Comparison of ENCODE assay signal across 12 cellular contexts in the genomic region with DNA sequence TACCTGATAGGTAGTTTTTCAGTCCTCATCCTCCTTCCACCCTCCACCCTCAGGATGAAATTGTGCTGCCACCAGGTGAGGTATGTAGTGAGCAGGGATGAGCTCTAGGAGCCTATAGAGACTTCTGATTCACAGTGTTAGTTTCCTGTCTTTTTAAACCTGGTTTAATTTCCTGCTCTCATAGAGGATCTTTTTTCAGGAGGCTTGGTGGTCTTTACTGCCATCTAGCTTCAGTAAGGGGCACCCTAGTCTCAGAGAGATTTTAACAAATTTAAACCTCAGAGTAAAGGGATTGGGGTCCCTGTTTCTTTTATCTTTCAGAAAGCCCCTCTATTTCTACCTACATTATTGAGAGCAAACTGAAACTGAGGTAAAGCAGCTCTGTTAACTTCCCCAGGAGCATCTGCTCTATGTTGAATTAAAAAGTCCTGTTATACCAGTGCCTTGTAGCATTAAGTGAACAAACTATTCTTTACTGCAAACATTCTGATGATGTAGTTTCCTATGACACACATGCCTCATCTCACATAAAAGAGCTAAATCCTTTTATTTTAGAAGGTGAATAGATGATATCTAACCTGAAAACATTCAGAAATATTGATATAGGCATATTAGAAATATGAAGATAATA.
DNase-seq lines count a peak whose midpoint lies in the region; ATAC-seq and TF ChIP-seq lines count a peak whose summit lies in the region.
"Had no signal": no experiment of that assay in that cellular context is flagged by ENCODE, and none has a peak within 500 bp of the region (broad histone marks: within the 10 kb centered on the region; RNA-seq: fewer than 3 reads in every experiment).

No MANE protein-coding gene starts in this region.

- H3K4me3 ChIP-seq in fibroblast of villous mesenchyme (ENCODE audit: low read depth, low read length), result no peak overlapping the region
- H3K4me3 ChIP-seq: stomach had no signal

- intact Hi-C loops in CD14-positive monocyte (cut with micrococcal nuclease), result no loop called here

- H3K4me3 Mint-ChIP-seq in CD14-positive monocyte, result no peak overlapping the region
- H3K4me3 Mint-ChIP-seq: activated CD8-positive, alpha-beta memory T cell treated with anti-CD3 and anti-CD28 coated beads, Interleukin-2, amount 10 ng/mL, durations not matched to agents 7 days and 5 days; CD4-positive, alpha-beta T cell had no signal

- no peaks in the 10 kb centered on the region for H3K36me3 Mint-ChIP-seq in CD14-positive monocyte
- H3K36me3 Mint-ChIP-seq: activated CD8-positive, alpha-beta memory T cell treated with anti-CD3 and anti-CD28 coated beads, Interleukin-2, amount 10 ng/mL, durations not matched to agents 7 days and 5 days had no signal

- peaks cover 0 to 1% (median 0%) of the 10 kb centered on the region in 3 donors for H3K27me3 Mint-ChIP-seq in CD14-positive monocyte (ENCODE audit: low read depth in 3 of 3)
- H3K27me3 Mint-ChIP-seq: activated CD8-positive, alpha-beta memory T cell treated with anti-CD3 and anti-CD28 coated beads, Interleukin-2, amount 10 ng/mL, durations not matched to agents 7 days and 5 days; CD4-positive, alpha-beta T cell had no signal

- no peak overlapping the region for H3K27ac Mint-ChIP-seq in CD14-positive monocyte
- H3K27ac Mint-ChIP-seq: activated CD8-positive, alpha-beta memory T cell treated with anti-CD3 and anti-CD28 coated beads, Interleukin-2, amount 10 ng/mL, durations not matched to agents 7 days and 5 days; CD4-positive, alpha-beta T cell had no signal

- H3K4me1 Mint-ChIP-seq in CD14-positive monocyte, result no peaks in the 10 kb centered on the region
- H3K4me1 Mint-ChIP-seq: activated CD8-positive, alpha-beta memory T cell treated with anti-CD3 and anti-CD28 coated beads, Interleukin-2, amount 10 ng/mL, durations not matched to agents 7 days and 5 days had no signal

- peak; percentile 15 for DNase-seq in GM20000 (ENCODE audit: low spot score)
- no peak for DNase-seq in RWPE1 (ENCODE audit: low spot score)
- DNase-seq in fibroblast of villous mesenchyme (ENCODE audit: low read depth), result peak; percentile 16
- DNase-seq in CD14-positive monocyte (ENCODE audit: low spot score), result no peak
- no peak for DNase-seq in stimulated activated CD8-positive, alpha-beta memory T cell treated with anti-CD3 and anti-CD28 coated beads, Interleukin-4, amount 100 ng/mL, for 48 hours
- no peak for DNase-seq in HuH-7 (ENCODE audit: low spot score)
- DNase-seq: activated CD8-positive, alpha-beta memory T cell treated with anti-CD3 and anti-CD28 coated beads, Interleukin-2, amount 10 ng/mL, durations not matched to agents 7 days and 5 days; CD4-positive, alpha-beta T cell; SHP77; stomach had no signal

- H3K27ac ChIP-seq in 22Rv1 (no peak overlapping the region), RWPE1 (no peak overlapping the region)
- H3K27ac ChIP-seq: stomach had no signal

- H3K9me3 Mint-ChIP-seq in CD14-positive monocyte, result peaks cover 0 to 10% (median 3%) of the 10 kb centered on the region in 7 donors
- H3K9me3 Mint-ChIP-seq: CD4-positive, alpha-beta T cell had no signal

- no peak for ATAC-seq in HG02763 (IDR thresholded peaks at IDR 0.05; ENCODE audit: unreplicated experiment)
- ATAC-seq: activated CD8-positive, alpha-beta memory T cell treated with anti-CD3 and anti-CD28 coated beads, Interleukin-2, amount 10 ng/mL, durations not matched to agents 7 days and 5 days had no signal

- TF ChIP-seq CTCF in 22Rv1 (IDR thresholded peaks at IDR 0.05) (0 out of 2 replicates have a peak, but pooled peaks have one; percentile 13), GM20000 (IDR thresholded peaks at IDR 0.05; ENCODE audit: extremely low read depth, missing control alignments) (peak; percentile 28), RWPE1 (conservative IDR thresholded peaks at IDR 0.05; ENCODE audit: low read depth) (peak; percentile 21), fibroblast of villous mesenchyme (IDR thresholded peaks at IDR 0.05; ENCODE audit: insufficient read depth, low read depth, low read length) (peak; percentile 44), CD14-positive monocyte (IDR thresholded peaks at IDR 0.05) (no peak)

- POLR2A ChIA-PET in RWPE1 (lab: Yijun Ruan, JAX; ENCODE audit: low non-redundant PET), result no interaction called here

- CTCF ChIA-PET in RWPE1 (lab: Yijun Ruan, JAX), result interaction anchor here (0.6 to 1.1 kb wide), 4 partner anchors 29 to 1005 kb away, joined by 3 to 6 read pairs (median 4); no protein-coding TSS in a partner anchor

Comparison
In these comparisons a context has a peak if more than half of its experiments do, and no peak if none do; other contexts are left out.
1. DNase-seq: peak in GM20000 (single experiment) and fibroblast of villous mesenchyme (single experiment); none in RWPE1 (single experiment), CD14-positive monocyte (single experiment), stimulated activated CD8-positive, alpha-beta memory T cell treated with anti-CD3 and anti-CD28 coated beads, Interleukin-4, amount 100 ng/mL, for 48 hours (single experiment) and HuH-7 (single experiment).